In the genomic region with DNA sequence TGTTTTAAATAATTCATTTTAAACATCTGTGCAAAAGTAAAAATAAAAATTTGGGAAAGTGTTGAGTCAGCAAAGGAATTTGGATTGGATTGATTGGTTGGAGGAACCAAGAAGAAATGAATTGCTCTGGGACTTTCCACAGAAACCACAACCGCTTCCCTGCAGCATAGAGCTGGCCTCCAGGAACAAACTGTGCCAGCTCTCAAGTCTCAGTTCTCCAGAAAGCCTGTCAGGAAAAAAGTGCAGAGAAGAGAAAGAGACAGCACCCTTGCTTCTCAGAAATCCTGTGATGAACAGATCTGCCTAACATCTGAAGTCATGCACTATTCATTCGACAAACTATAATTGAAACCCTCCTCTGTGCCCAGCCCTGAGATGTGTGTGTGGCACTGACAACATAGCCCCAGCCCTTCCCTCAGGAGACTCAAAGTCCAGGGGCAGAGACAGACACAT, we compare ENCODE assay signal across 13 cellular contexts. TPM values are rescaled to one million over a fixed set of nuclear protein-coding genes. Genes with fewer than 3 reads are reported as not detected.
DNase-seq lines count a peak whose midpoint lies in the region; ATAC-seq, FAIRE-seq and TF ChIP-seq lines count a peak whose summit lies in the region.
"Had no signal": no experiment of that assay in that cellular context is flagged by ENCODE, and none has a peak within 500 bp of the region (broad histone marks: within the 10 kb centered on the region; RNA-seq: fewer than 3 reads in every experiment).

No MANE protein-coding gene starts in this region.

- DNase-seq in ELR (ENCODE audit: low read depth) (peak; percentile 53), astrocyte (ENCODE audit: low read depth) (peak; percentile 70), mesenchymal stem cell (peak; percentile 36), retina (no peak)
- no peak for DNase-seq in CD4-positive, alpha-beta memory T cell
- DNase-seq: caudate nucleus; HFFc6; stimulated activated CD4-positive, alpha-beta T cell treated with anti-CD3 and anti-CD28 coated beads, Interleukin-4, amount 100 ng/mL, for 4 hours; substantia nigra; T-helper 9 cell had no signal

- no peak for FAIRE-seq in astrocyte (lab: Jason Lieb, UNC)
- FAIRE-seq: frontal cortex had no signal

- no peak overlapping the region for H2BK15ac ChIP-seq in mesenchymal stem cell (ENCODE audit: low read depth, poor library complexity, severe bottlenecking)

- no peaks in the 10 kb centered on the region for H4K20me1 ChIP-seq in astrocyte (ENCODE audit: insufficient read depth, low read length)

- POLR2A ChIA-PET in CD4-positive, alpha-beta memory T cell (lab: Charles Lee; ENCODE audit: partially characterized antibody) = interaction anchor here (0.9 to 1.8 kb wide), 3 partner anchors 11 to 69 kb away, joined by 4 to 5 read pairs (median 4); no protein-coding TSS in a partner anchor

- no peak overlapping the region for H4K91ac ChIP-seq in mesenchymal stem cell (ENCODE audit: low read length)

- H3K27me3 ChIP-seq in astrocyte (ENCODE audit: insufficient read depth, low read length) (no peaks in the 10 kb centered on the region), mesenchymal stem cell (ENCODE audit: control insufficient read depth in 1 of 2, insufficient read depth in 1 of 2, low read length in 2 of 2) (peaks cover 8 to 12% of the 10 kb centered on the region in 2 experiments)
- no peaks in the 10 kb centered on the region for H3K27me3 ChIP-seq in CD4-positive, alpha-beta memory T cell (ENCODE audit: insufficient read depth, low read length)

- H3K36me3 Mint-ChIP-seq in astrocyte (ENCODE audit: low read depth, unreplicated experiment) = no peaks in the 10 kb centered on the region
- peaks cover 0 to 4% of the 10 kb centered on the region in 2 donors for H3K36me3 Mint-ChIP-seq in CD4-positive, alpha-beta memory T cell

- H3K4me2 ChIP-seq in astrocyte (ENCODE audit: low read length) (no peak overlapping the region), mesenchymal stem cell (ENCODE audit: low read length, poor library complexity, severe bottlenecking) (no peak overlapping the region)

- no peak overlapping the region for H3K27ac ChIP-seq in astrocyte (ENCODE audit: low read depth, low read length)
- H3K27ac ChIP-seq in mesenchymal stem cell (ENCODE audit: low read length, poor library complexity, severe bottlenecking) = no peak overlapping the region
- no peak overlapping the region for H3K27ac ChIP-seq in CD4-positive, alpha-beta memory T cell (ENCODE audit: low read depth, low read length)

- H2AFZ ChIP-seq in astrocyte (ENCODE audit: low read depth, low read length) (no peak overlapping the region), mesenchymal stem cell (ENCODE audit: low read depth, low read length) (no peak overlapping the region)

- peaks cover 5% of the 10 kb centered on the region for H3K9me3 ChIP-seq in astrocyte (ENCODE audit: insufficient read depth, low read depth, low read length)
- H3K9me3 ChIP-seq in mesenchymal stem cell (ENCODE audit: control insufficient read depth, low read length) = no peaks in the 10 kb centered on the region
- H3K9me3 ChIP-seq in CD4-positive, alpha-beta memory T cell (ENCODE audit: control insufficient read depth in 1 of 2, low read length in 2 of 2) = no peaks in the 10 kb centered on the region

- H3K14ac ChIP-seq in mesenchymal stem cell (ENCODE audit: low read length in 2 of 2) = no peak overlapping the region

- H3K23ac ChIP-seq in mesenchymal stem cell (ENCODE audit: low read length in 2 of 2) = no peak overlapping the region

- no peak overlapping the region for H3K27ac Mint-ChIP-seq in astrocyte (ENCODE audit: unreplicated experiment)
- H3K27ac Mint-ChIP-seq in CD4-positive, alpha-beta memory T cell = peak overlapping the region in 3 of 7 donors; percentile 12 to 87 (median 83)
- H3K27ac Mint-ChIP-seq: HFFc6 had no signal

- H3K18ac ChIP-seq in mesenchymal stem cell (ENCODE audit: low read depth in 1 of 2, low read length in 2 of 2) = no peak overlapping the region

- no peak for ATAC-seq in GM21515 (IDR thresholded peaks at IDR 0.05; ENCODE audit: unreplicated experiment)
- ATAC-seq: left lobe of liver had no signal

- peaks cover 2% of the 10 kb centered on the region for H3K4me1 Mint-ChIP-seq in astrocyte (ENCODE audit: low read depth, unreplicated experiment)
- H3K4me1 Mint-ChIP-seq in CD4-positive, alpha-beta memory T cell = peaks cover 7 to 21% (median 18%) of the 10 kb centered on the region in 4 donors

- H3K9me3 Mint-ChIP-seq in astrocyte (ENCODE audit: unreplicated experiment) = peaks cover 7% of the 10 kb centered on the region
- H3K9me3 Mint-ChIP-seq in CD4-positive, alpha-beta memory T cell = peaks cover 0 to 5% (median 0%) of the 10 kb centered on the region in 8 donors

- H3K4me3 Mint-ChIP-seq in astrocyte (ENCODE audit: unreplicated experiment) = peak overlapping the region; percentile 23
- H3K4me3 Mint-ChIP-seq in CD4-positive, alpha-beta memory T cell = no peak overlapping the region
- H3K4me3 Mint-ChIP-seq: HFFc6 had no signal

- H3K4ac ChIP-seq in mesenchymal stem cell (ENCODE audit: low read depth in 1 of 2, low read length in 2 of 2) = no peak overlapping the region

- H3K4me1 ChIP-seq in astrocyte (ENCODE audit: insufficient read depth, low read length) (no peaks in the 10 kb centered on the region), mesenchymal stem cell (ENCODE audit: control insufficient read depth, insufficient read depth, low read depth, low read length) (peaks cover 1% of the 10 kb centered on the region)
- peaks cover 16% of the 10 kb centered on the region for H3K4me1 ChIP-seq in CD4-positive, alpha-beta memory T cell (ENCODE audit: insufficient read depth, low read length)

- no peak overlapping the region for H4K8ac ChIP-seq in mesenchymal stem cell (ENCODE audit: low read length)

- H3K36me3 ChIP-seq in astrocyte (ENCODE audit: insufficient read depth, low read length) = no peaks in the 10 kb centered on the region
- H3K36me3 ChIP-seq in mesenchymal stem cell (ENCODE audit: control insufficient read depth in 1 of 2, insufficient read depth in 2 of 2, low read depth in 1 of 2, low read length in 2 of 2) = no peaks in the 10 kb centered on the region
- no peaks in the 10 kb centered on the region for H3K36me3 ChIP-seq in CD4-positive, alpha-beta memory T cell (ENCODE audit: insufficient read depth, low read length)

- H3K9ac ChIP-seq in astrocyte (ENCODE audit: low read length) (no peak overlapping the region), mesenchymal stem cell (ENCODE audit: low read length) (no peak overlapping the region)

- no peaks in the 10 kb centered on the region for H3K79me1 ChIP-seq in mesenchymal stem cell (replicated peaks; ENCODE audit: low read length, poor library complexity, severe bottlenecking)

- CTCF ChIA-PET in CD4-positive, alpha-beta memory T cell (lab: Charles Lee; ENCODE audit: partially characterized antibody) = interaction anchor here (0.7 to 14.8 kb wide), 5 partner anchors 10 to 69 kb away, joined by 3 to 413 read pairs (median 3); no protein-coding TSS in a partner anchor

- no peak overlapping the region for H2BK120ac ChIP-seq in mesenchymal stem cell (ENCODE audit: low read depth, low read length)

- H2BK12ac ChIP-seq in mesenchymal stem cell (ENCODE audit: low read length in 2 of 2) = no peak overlapping the region

- intact Hi-C loops in CD4-positive, alpha-beta memory T cell (cut with micrococcal nuclease) = no loop called here

- H3K4me3 ChIP-seq in astrocyte (ENCODE audit: insufficient read depth, low read depth, low read length) (no peak overlapping the region), mesenchymal stem cell (ENCODE audit: insufficient read depth in 1 of 2, low read depth in 1 of 2, low read length in 2 of 2) (no peak overlapping the region)
- no peak overlapping the region for H3K4me3 ChIP-seq in CD4-positive, alpha-beta memory T cell (ENCODE audit: low read length in 2 of 2)

- H3K79me2 ChIP-seq in astrocyte (ENCODE audit: insufficient read depth, low read length) = no peaks in the 10 kb centered on the region

- peaks cover 11% of the 10 kb centered on the region for H3K27me3 Mint-ChIP-seq in astrocyte (ENCODE audit: low read depth, unreplicated experiment)
- H3K27me3 Mint-ChIP-seq in CD4-positive, alpha-beta memory T cell = no peaks in the 10 kb centered on the region

- no peak for TF ChIP-seq CTCF in astrocyte (IDR thresholded peaks at IDR 0.05; ENCODE audit: insufficient read depth, low read depth, low read length)

- H2AK5ac ChIP-seq in mesenchymal stem cell (ENCODE audit: low read length, severe bottlenecking) = no peak overlapping the region

- H2BK5ac ChIP-seq in mesenchymal stem cell (ENCODE audit: low read depth, low read length, poor library complexity, severe bottlenecking) = no peak overlapping the region

- WGBS in mesenchymal stem cell = 93% methylated on average over 2 of the region's 2 CpGs

RNA-seq across cellular contexts. Expression of a gene that starts 14.8 kb away (rescaled TPM):
- 0.22 and 0.54 TPM in 2 replicates for total RNA-seq in astrocyte
- 0.54 TPM for polyA plus RNA-seq in mesenchymal stem cell (2013, experiment 1 of 2)
- polyA plus RNA-seq in mesenchymal stem cell (2013, experiment 2 of 2) = 0.55 TPM
- total RNA-seq in CD4-positive, alpha-beta memory T cell = 1 to 10 TPM; 3.3 to 3.7 TPM
- 1 to 10 TPM; 4.4 to 5.9 TPM for polyA plus RNA-seq in CD4-positive, alpha-beta memory T cell

RNA-seq across cellular contexts. Expression of a gene that starts 35.9 kb away (rescaled TPM):
- total RNA-seq in astrocyte = not detected in 2 replicates
- polyA plus RNA-seq in mesenchymal stem cell (2013, experiment 1 of 2) = not detected
- not detected for polyA plus RNA-seq in mesenchymal stem cell (2013, experiment 2 of 2)
- not detected for total RNA-seq in CD4-positive, alpha-beta memory T cell
- not detected for polyA plus RNA-seq in CD4-positive, alpha-beta memory T cell
- total RNA-seq: frontal cortex, HFFc6, left lobe of liver had no signal

RNA-seq across cellular contexts. Expression of a gene that starts 54.0 kb away (rescaled TPM):
- total RNA-seq in astrocyte = 13.4 and 14.0 TPM in 2 replicates
- polyA plus RNA-seq in mesenchymal stem cell (2013, experiment 1 of 2) = 6.6 TPM
- polyA plus RNA-seq in mesenchymal stem cell (2013, experiment 2 of 2) = 6.1 TPM
- total RNA-seq in CD4-positive, alpha-beta memory T cell = 10 to 100 TPM; 36.9 to 47.3 TPM
- 1 to 10 TPM; 1.3 to 5.5 TPM for polyA plus RNA-seq in CD4-positive, alpha-beta memory T cell

Comparison
In these comparisons a context has a peak if more than half of its experiments do, and no peak if none do; other contexts are left out.
1. DNase-seq: peak in ELR (single experiment), astrocyte (single experiment) and mesenchymal stem cell (single experiment); none in retina (single experiment) and CD4-positive, alpha-beta memory T cell (0 of 5).